ENCODE assay signal across 20 cellular contexts in the genomic region with DNA sequence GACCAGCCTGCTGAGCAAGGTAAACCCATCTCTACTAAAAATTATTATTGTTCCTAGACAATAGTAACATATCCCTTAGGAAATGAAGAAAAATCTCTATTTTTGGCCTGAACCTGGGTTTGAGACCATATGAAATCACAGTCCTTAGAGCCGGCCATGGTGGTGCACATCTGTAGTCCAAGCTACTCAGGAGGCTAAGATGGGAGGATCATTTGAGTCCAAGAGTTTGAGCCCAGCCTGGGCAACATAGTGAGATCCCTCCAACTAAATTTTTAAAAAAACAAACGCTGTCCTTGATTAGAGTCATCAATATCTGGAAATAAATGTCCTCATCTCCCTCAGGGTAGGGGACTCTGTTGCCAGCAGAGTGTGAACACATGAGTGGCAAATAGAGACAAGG.
"Had no signal": no experiment of that assay in that cellular context is flagged by ENCODE, and none has a peak within 500 bp of the region (broad histone marks: within the 10 kb centered on the region; RNA-seq: fewer than 3 reads in every experiment).

No MANE protein-coding gene starts in this region.

- ATAC-seq: gastrocnemius medialis, heart right ventricle, left ventricle myocardium superior, lower lobe of right lung had no signal

- H3K9me3 Mint-ChIP-seq: immature natural killer cell had no signal

- H3K27ac ChIP-seq: coronary artery, dorsolateral prefrontal cortex, esophagus muscularis mucosa, gastrocnemius medialis, heart right ventricle, left lung, lower lobe of right lung had no signal

- H3K4me3 ChIP-seq: coronary artery, dorsolateral prefrontal cortex, esophagus muscularis mucosa, gastrocnemius medialis, heart right ventricle, left lung, lower lobe of right lung had no signal

- H3K27me3 ChIP-seq: dorsolateral prefrontal cortex, esophagus muscularis mucosa, gastrocnemius medialis, heart right ventricle, left lung had no signal

- H3K9me3 ChIP-seq: esophagus muscularis mucosa, gastrocnemius medialis, heart right ventricle, left lung, lower lobe of right lung had no signal

- H3K4me1 ChIP-seq: esophagus muscularis mucosa, gastrocnemius medialis, heart right ventricle, left lung, lower lobe of right lung had no signal

- H3K36me3 ChIP-seq: esophagus muscularis mucosa, gastrocnemius medialis, heart right ventricle, left lung, lower lobe of right lung had no signal

- FAIRE-seq: colon, endothelial cell of umbilical vein had no signal

- H3K4me1 Mint-ChIP-seq: immature natural killer cell had no signal

- DNase-seq: dorsolateral prefrontal cortex; effector CD4-positive, alpha-beta T cell; effector memory CD4-positive, alpha-beta T cell; gastrocnemius medialis; glutamatergic neuron; head of caudate nucleus; heart right ventricle; hypothalamus; immature natural killer cell; islet precursor cell; left cardiac atrium; left lung; left ventricle myocardium superior; lower lobe of right lung; mesenchymal stem cell; midbrain had no signal

- H3K27ac Mint-ChIP-seq: immature natural killer cell had no signal

- H3K36me3 Mint-ChIP-seq: immature natural killer cell had no signal

- H3K4me3 Mint-ChIP-seq: immature natural killer cell had no signal
